ENCODE assay signal across 30 cellular contexts in genomic region chr11:18715476-18715875, GRCh38. TPM values are rescaled to one million over a fixed set of nuclear protein-coding genes. Genes with fewer than 3 reads are reported as not detected.
"Had no signal": no experiment of that assay in that cellular context is flagged by ENCODE, and none has a peak within 500 bp of the region (broad histone marks: within the 10 kb centered on the region; RNA-seq: fewer than 3 reads in every experiment).

No MANE protein-coding gene starts in this region.

- H3K9me3 ChIP-seq: colonic mucosa, gastrocnemius medialis, mucosa of descending colon, pancreas, right lobe of liver, suprapubic skin, transverse colon, upper lobe of right lung, vagina had no signal

- H3K36me3 ChIP-seq: colonic mucosa, gastrocnemius medialis, pancreas, right lobe of liver, suprapubic skin, transverse colon, upper lobe of right lung, vagina had no signal

- H3K4me3 ChIP-seq: colonic mucosa, gastrocnemius medialis, lung, mucosa of descending colon, pancreas, right lobe of liver, smooth muscle cell, suprapubic skin, transverse colon, upper lobe of right lung, vagina had no signal

- H3K27me3 ChIP-seq: colonic mucosa, gastrocnemius medialis, pancreas, right lobe of liver, suprapubic skin, transverse colon, upper lobe of right lung, vagina had no signal

- H3K27me3 Mint-ChIP-seq: stimulated activated naive CD8-positive, alpha-beta T cell treated with anti-CD3 and anti-CD28 coated beads, Interleukin-15, Interleukin-2, amounts not matched to agents 100 ng/mL and 50 ng/mL, for 24 hours had no signal

- H3K4me1 Mint-ChIP-seq: stimulated activated memory B cell treated with anti-CD40 and anti-IgM and Interleukin-4, amounts not matched to agents 10 μg/mL and 1 μg/mL and 100 μg/mL, for 72 hours had no signal

- H3K27ac Mint-ChIP-seq: dendritic cell treated with granulocyte-macrophage colony-stimulating factor and Interleukin-4, amounts not matched to agents 40 ng/mL and 50 ng/mL, for 4 days; endodermal cell; memory B cell; mesothelial cell of epicardium; naive thymus-derived CD4-positive, alpha-beta T cell; nephron; stimulated activated memory B cell treated with anti-CD40 and anti-IgM and Interleukin-4, amounts not matched to agents 10 μg/mL and 1 μg/mL and 100 μg/mL, for 72 hours; stimulated activated naive CD8-positive, alpha-beta T cell treated with anti-CD3 and anti-CD28 coated beads, Interleukin-15, Interleukin-2, amounts not matched to agents 100 ng/mL and 50 ng/mL, for 24 hours had no signal

- H3K4me2 ChIP-seq: smooth muscle cell had no signal

- H3K27ac ChIP-seq: colonic mucosa, epithelial cell of prostate, gastrocnemius medialis, pancreas, right lobe of liver, suprapubic skin, transverse colon, upper lobe of right lung, vagina had no signal

- H3K4me3 Mint-ChIP-seq: dendritic cell treated with granulocyte-macrophage colony-stimulating factor and Interleukin-4, amounts not matched to agents 40 ng/mL and 50 ng/mL, for 4 days; endodermal cell; memory B cell; mesothelial cell of epicardium; naive thymus-derived CD4-positive, alpha-beta T cell; nephron; stimulated activated memory B cell treated with anti-CD40 and anti-IgM and Interleukin-4, amounts not matched to agents 10 μg/mL and 1 μg/mL and 100 μg/mL, for 72 hours; stimulated activated naive CD8-positive, alpha-beta T cell treated with anti-CD3 and anti-CD28 coated beads, Interleukin-15, Interleukin-2, amounts not matched to agents 100 ng/mL and 50 ng/mL, for 24 hours had no signal

- H3K9me3 Mint-ChIP-seq: dendritic cell treated with granulocyte-macrophage colony-stimulating factor and Interleukin-4, amounts not matched to agents 40 ng/mL and 50 ng/mL, for 4 days; endodermal cell; memory B cell; mesothelial cell of epicardium; naive thymus-derived CD4-positive, alpha-beta T cell; nephron; stimulated activated memory B cell treated with anti-CD40 and anti-IgM and Interleukin-4, amounts not matched to agents 10 μg/mL and 1 μg/mL and 100 μg/mL, for 72 hours; stimulated activated naive CD8-positive, alpha-beta T cell treated with anti-CD3 and anti-CD28 coated beads, Interleukin-15, Interleukin-2, amounts not matched to agents 100 ng/mL and 50 ng/mL, for 24 hours had no signal

- ATAC-seq: esophagus mucosa; gastrocnemius medialis; left lobe of liver; mucosa of descending colon; naive thymus-derived CD4-positive, alpha-beta T cell; pancreas; right lobe of liver; stimulated activated memory B cell treated with anti-CD40 and anti-IgM and Interleukin-4, amounts not matched to agents 10 μg/mL and 1 μg/mL and 100 μg/mL, for 72 hours; upper lobe of right lung had no signal

- H3K4me1 ChIP-seq: colonic mucosa, gastrocnemius medialis, pancreas, right lobe of liver, suprapubic skin had no signal

- DNase-seq: colonic mucosa; effector CD8-positive, alpha-beta T cell; endodermal cell; foreskin fibroblast; gastrocnemius medialis; head of caudate nucleus; mucosa of descending colon; naive thymus-derived CD4-positive, alpha-beta T cell; occipital lobe; pancreas; retina; right lobe of liver; stimulated activated CD4-positive, alpha-beta T cell treated with anti-CD3 and anti-CD28 coated beads, Interleukin-4, amount 100 ng/mL, for 4 hours; transverse colon; upper lobe of right lung had no signal

RNA-seq across cellular contexts. Expression of gene IGSF22, which starts 10.5 kb away (rescaled TPM):
- total RNA-seq: esophagus mucosa, gastrocnemius medialis, liver, pulmonary artery endothelial cell, smooth muscle cell, vagina had no signal
- polyA plus RNA-seq: smooth muscle cell had no signal
